12 cellular contexts compared by ENCODE assay signal in genomic region chr20:59676126-59676876, GRCh38.
"Had no signal": no experiment of that assay in that cellular context is flagged by ENCODE, and none has a peak within 500 bp of the region (broad histone marks: within the 10 kb centered on the region; RNA-seq: fewer than 3 reads in every experiment).

No MANE protein-coding gene starts in this region.

- ATAC-seq: activated T-cell treated with anti-CD3 and anti-CD28 coated beads, Interleukin-2, amount 50 U/mL, for 4 hours; gastroesophageal sphincter; lower lobe of right lung; naive thymus-derived CD4-positive, alpha-beta T cell; right cardiac atrium had no signal

- H3K9me3 ChIP-seq: colonic mucosa, gastroesophageal sphincter, lower lobe of right lung had no signal

- H3K4me1 ChIP-seq: colonic mucosa, lower lobe of right lung had no signal

- H3K27ac ChIP-seq: colonic mucosa, gastroesophageal sphincter, lower lobe of right lung had no signal

- DNase-seq: activated CD4-positive, alpha-beta T cell treated with anti-CD3 and anti-CD28 coated beads, Interleukin-2, amount 50 U/mL, for 1 hour; activated CD4-positive, CD25-positive, alpha-beta regulatory T cell; activated gamma-delta T cell; activated T-cell treated with anti-CD3 and anti-CD28 coated beads, Interleukin-2, amount 50 U/mL, for 4 hours; colonic mucosa; effector memory CD4-positive, alpha-beta T cell; kidney; lower lobe of right lung; naive thymus-derived CD4-positive, alpha-beta T cell; trophoblast cell had no signal

- H3K36me3 ChIP-seq: colonic mucosa, gastroesophageal sphincter, lower lobe of right lung had no signal

- H3K27me3 ChIP-seq: colonic mucosa had no signal

- H3K4me3 ChIP-seq: colonic mucosa, gastroesophageal sphincter, lower lobe of right lung had no signal
